ENCODE assay signal across 8 cellular contexts in the genomic region with DNA sequence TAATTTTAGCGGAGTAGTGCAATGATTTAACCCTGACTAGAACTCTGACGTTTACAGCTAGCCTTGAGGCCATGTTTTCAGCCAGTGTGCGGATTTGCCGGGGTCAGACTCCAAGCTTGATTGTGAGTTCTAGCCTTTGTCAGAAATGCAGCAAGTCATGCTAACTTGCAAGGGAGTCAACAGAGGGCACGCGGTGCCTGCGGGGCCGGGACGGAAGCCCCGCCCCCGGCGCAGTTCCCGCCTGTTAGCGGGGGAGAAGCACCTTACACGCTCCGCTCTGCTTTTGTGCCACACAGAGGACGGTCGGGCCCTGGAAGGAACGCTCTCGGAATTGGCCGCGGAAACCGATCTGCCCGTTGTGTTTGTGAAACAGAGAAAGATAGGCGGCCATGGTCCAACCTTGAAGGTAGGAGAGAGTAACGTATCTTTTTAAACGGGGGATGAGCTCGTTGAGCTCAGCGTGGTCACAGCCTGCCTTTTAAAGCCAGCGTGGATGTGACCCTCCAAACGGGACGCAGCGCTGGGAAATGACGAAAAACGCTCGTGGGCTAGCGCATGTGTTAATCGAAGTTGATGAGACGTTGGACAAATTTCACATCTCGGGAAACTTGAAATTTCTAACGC. TPM values are rescaled to one million over a fixed set of nuclear protein-coding genes. Genes with fewer than 3 reads are reported as not detected.
DNase-seq lines count a peak whose midpoint lies in the region; ATAC-seq, FAIRE-seq and TF ChIP-seq lines count a peak whose summit lies in the region.

No MANE protein-coding gene starts in this region.

- no peaks in the 10 kb centered on the region for H3K9me3 ChIP-seq in DOHH2 (ENCODE audit: control insufficient read depth, insufficient read depth, low read length)
- no peaks in the 10 kb centered on the region for H3K9me3 ChIP-seq in Loucy (ENCODE audit: insufficient read depth, low read depth, low read length)
- no peaks in the 10 kb centered on the region for H3K9me3 ChIP-seq in RWPE2 (ENCODE audit: severe bottlenecking)
- H3K9me3 ChIP-seq in stomach, result no peaks in the 10 kb centered on the region

- peak overlapping the region; percentile 47 for H2AFZ ChIP-seq in Loucy (ENCODE audit: low read length)

- peak overlapping the region; percentile 97 for H3K4me3 Mint-ChIP-seq in nephron progenitor cell

- H3K4me1 ChIP-seq in DOHH2 (ENCODE audit: control insufficient read depth, low read length) (peaks cover 21% of the 10 kb centered on the region), Loucy (ENCODE audit: insufficient read depth, low read length, poor library complexity, severe bottlenecking) (peaks cover 24% of the 10 kb centered on the region), RWPE2 (ENCODE audit: insufficient read depth, poor library complexity, severe bottlenecking) (peaks cover 21% of the 10 kb centered on the region), stomach (peaks cover 21 to 70% (median 42%) of the 10 kb centered on the region in 4 donors)

- peaks cover 4% of the 10 kb centered on the region for H3K9me3 Mint-ChIP-seq in nephron progenitor cell

- H3K27me3 ChIP-seq in DOHH2 (ENCODE audit: control insufficient read depth, low read length), result no peaks in the 10 kb centered on the region
- no peaks in the 10 kb centered on the region for H3K27me3 ChIP-seq in Loucy (ENCODE audit: insufficient read depth, low read length, poor library complexity, severe bottlenecking)
- H3K27me3 ChIP-seq in RWPE2 (ENCODE audit: insufficient read depth, poor library complexity, severe bottlenecking), result no peaks in the 10 kb centered on the region
- no peaks in the 10 kb centered on the region for H3K27me3 ChIP-seq in stomach

- H3F3A ChIP-seq in DOHH2 (ENCODE audit: control insufficient read depth, insufficient read depth) (peaks cover 10% of the 10 kb centered on the region), Loucy (ENCODE audit: low read depth) (0 out of 2 replicates have a peak, but pooled peaks cover 5% of the 10 kb centered on the region)

- peaks cover 24% of the 10 kb centered on the region for H3K36me3 Mint-ChIP-seq in nephron progenitor cell (ENCODE audit: low read depth)

- H3K27ac ChIP-seq in DOHH2 (ENCODE audit: low read depth, low read length) (peak overlapping the region; percentile 84), RWPE2 (ENCODE audit: poor library complexity, severe bottlenecking) (peak overlapping the region; percentile 97), stomach (peak overlapping the region; percentile 59 to 98 (median 94))

- FAIRE-seq in H54 (lab: Jason Lieb, UNC), result peak; percentile 33

- peak overlapping the region; percentile 90 for H3K4me3 ChIP-seq in DOHH2 (ENCODE audit: low read length)
- H3K4me3 ChIP-seq in Loucy (ENCODE audit: low read length, poor library complexity, severe bottlenecking), result peak overlapping the region; percentile 83
- H3K4me3 ChIP-seq in RWPE2 (ENCODE audit: severe bottlenecking), result peak overlapping the region; percentile 68
- H3K4me3 ChIP-seq in stomach, result peak overlapping the region; percentile 58 to 70 (median 64)

- H4K20me1 ChIP-seq in DOHH2 (ENCODE audit: control insufficient read depth, insufficient read depth, low read depth, low read length) (0 out of 2 replicates have a peak, but pooled peaks cover 8% of the 10 kb centered on the region), Loucy (ENCODE audit: insufficient read depth, low read length, poor library complexity, severe bottlenecking) (peaks cover 40% of the 10 kb centered on the region)

- TF ChIP-seq EP300 in stomach (IDR thresholded peaks at IDR 0.05), result peak; percentile 14

- peak overlapping the region; percentile 89 for H3K9ac ChIP-seq in Loucy (ENCODE audit: low read depth, low read length, poor library complexity, severe bottlenecking)

- H3K79me2 ChIP-seq in DOHH2 (ENCODE audit: control insufficient read depth, low read length), result peaks cover 67% of the 10 kb centered on the region
- peaks cover 61% of the 10 kb centered on the region for H3K79me2 ChIP-seq in Loucy (ENCODE audit: insufficient read depth, low read length)

- H3K9me2 ChIP-seq in DOHH2 (replicated peaks; ENCODE audit: control insufficient read depth, low read length), result no peaks in the 10 kb centered on the region
- H3K9me2 ChIP-seq in Loucy (replicated peaks; ENCODE audit: low read depth, low read length), result no peaks in the 10 kb centered on the region

- H3K36me3 ChIP-seq in DOHH2 (ENCODE audit: control insufficient read depth, low read length) (peaks cover 42% of the 10 kb centered on the region), Loucy (ENCODE audit: insufficient read depth, low read length) (peaks cover 15% of the 10 kb centered on the region; the same call in 1 of the 2 replicates), RWPE2 (ENCODE audit: low read depth) (peaks cover 58% of the 10 kb centered on the region), stomach (peaks cover 23 to 35% (median 32%) of the 10 kb centered on the region in 4 donors)

- H3K27ac Mint-ChIP-seq in nephron progenitor cell, result peak overlapping the region; percentile 99

- WGBS in stomach, 5 donors, result 0 to 1% (median 1%) methylated on average over 41 of the region's 41 CpGs

- no peak for TF ChIP-seq CTCF in DOHH2 (IDR thresholded peaks at IDR 0.05; ENCODE audit: low read depth, low read length, poor library complexity, severe bottlenecking)
- TF ChIP-seq CTCF in Loucy (conservative IDR thresholded peaks at IDR 0.05; ENCODE audit: low read length), result no peak
- TF ChIP-seq CTCF in RWPE2 (IDR thresholded peaks at IDR 0.05; ENCODE audit: poor library complexity, severe bottlenecking), result no peak
- no peak for TF ChIP-seq CTCF in nephron progenitor cell (IDR thresholded peaks at IDR 0.05)
- TF ChIP-seq CTCF in stomach (IDR thresholded peaks at IDR 0.05), result peak in 1 of 7 experiments; percentile 12

- peak; percentile 62 for ATAC-seq in RWPE2 (ENCODE audit: low read depth)

- DNase-seq in H54 (ENCODE audit: insufficient read length, low spot score), result peak; percentile 35
- DNase-seq in RWPE2 (ENCODE audit: low spot score), result peak; percentile 80
- peak; percentile 77 for DNase-seq in activated effector memory CD4-positive, alpha-beta T cell treated with Interleukin-2 at 50 U/mL for 16 hours
- DNase-seq in fibroblast of the conjunctiva (ENCODE audit: low read depth), result peak; percentile 65
- peak; percentile 82 for DNase-seq in nephron progenitor cell
- peak; percentile 87 for DNase-seq in stomach

- intact Hi-C loops in stomach (cut with DNase I; ENCODE audit: low total_unique reads), result no loop called here

- H3K4me1 Mint-ChIP-seq in nephron progenitor cell, result peaks cover 50% of the 10 kb centered on the region

- H3K27me3 Mint-ChIP-seq in nephron progenitor cell (ENCODE audit: low read depth, poor library complexity), result peaks cover 4% of the 10 kb centered on the region

- TF ChIP-seq POLR2A in H54 (IDR thresholded peaks at IDR 0.05; ENCODE audit: low read depth, low read length) (peak; percentile 47; the same call in 1 of the 2 replicates), stomach (IDR thresholded peaks at IDR 0.05) (peak in 2 of 4 donors; percentile 32 to 90)

- H3K4me2 ChIP-seq in DOHH2 (ENCODE audit: low read length) (peak overlapping the region; percentile 92), Loucy (ENCODE audit: low read depth, low read length, poor library complexity, severe bottlenecking) (peak overlapping the region; percentile 90)

RNA-seq across cellular contexts. Expression of a gene that starts 14.8 kb away (rescaled TPM):
- total RNA-seq in stomach, result 10 to 100 TPM; 14.7 to 78.1 (median 26.7) TPM
- 1 to 10 TPM; 1.6 to 2.6 (median 2.3) TPM for polyA plus RNA-seq in stomach

Comparison
In these comparisons a context has a peak if more than half of its experiments do, and no peak if none do; other contexts are left out.
1. Peak in every context shown above with its lines: DNase-seq, ATAC-seq, H3K4me3 ChIP-seq and H3K27ac ChIP-seq.
2. DNase-seq: peak in every context shown above with its lines; median percentile 87 in stomach; 82 in nephron progenitor cell; 80 in RWPE2; 77 in activated effector memory CD4-positive, alpha-beta T cell treated with Interleukin-2 at 50 U/mL for 16 hours; 65 in fibroblast of the conjunctiva; 35 in H54.